Comparison of ENCODE assay signal across 8 cellular contexts in genomic region chr2:25301453-25302352, GRCh38. TPM values are rescaled to one million over a fixed set of nuclear protein-coding genes. Genes with fewer than 3 reads are reported as not detected.
DNase-seq lines count a peak whose midpoint lies in the region; ATAC-seq and TF ChIP-seq lines count a peak whose summit lies in the region.

No MANE protein-coding gene starts in this region.

- POLR2A ChIA-PET in HEK293 (lab: Yijun Ruan, JAX), result no interaction called here
- POLR2A ChIA-PET in HEK293T (lab: Yijun Ruan, JAX), result no interaction called here
- POLR2A ChIA-PET in Caco-2 (lab: Charles Lee), result no interaction called here

- H3K4me3 ChIP-seq in GM12865 (ENCODE audit: low read depth, low read length) (no peak overlapping the region), HEK293 (ENCODE audit: low read depth, low read length) (no peak overlapping the region), MM.1S (ENCODE audit: low read length) (0 out of 2 replicates have a peak overlapping the region, but pooled peaks have one; percentile 5), gastroesophageal sphincter (no peak overlapping the region), Caco-2 (ENCODE audit: low read depth, low read length) (no peak overlapping the region)

- no peak for TF ChIP-seq POLR2A in gastroesophageal sphincter (IDR thresholded peaks at IDR 0.05)

- DNase-seq in GM12865 (ENCODE audit: low read depth) (peak; percentile 97), MM.1S (peak; percentile 91), HEK293T (ENCODE audit: extremely low spot score) (no peak), Caco-2 (no peak)
- peak; percentile 96 for DNase-seq in activated CD8-positive, alpha-beta memory T cell treated with anti-CD3 and anti-CD28 coated beads, Interleukin-2, amount 10 ng/mL, durations not matched to agents 7 days and 5 days
- peak; percentile 55 to 89 for DNase-seq in stimulated activated effector memory CD8-positive, alpha-beta T cell treated with anti-CD3 and anti-CD28 coated beads, Interleukin-12 subunit alpha, Interleukin-12 subunit beta, amount 100 ng/mL, for 72 hours (ENCODE audit: low spot score in 2 of 2)

- TF ChIP-seq CTCF in GM12865 (IDR thresholded peaks at IDR 0.05; ENCODE audit: insufficient read depth, low read depth, low read length, missing control alignments) (no peak), HEK293 (tag by site-specific recombination; IDR thresholded peaks at IDR 0.05) (no peak), MM.1S (IDR thresholded peaks at IDR 0.05; ENCODE audit: low read length) (no peak), gastroesophageal sphincter (IDR thresholded peaks at IDR 0.05) (no peak), Caco-2 (IDR thresholded peaks at IDR 0.05; ENCODE audit: insufficient read depth in 1 of 2, low read depth in 1 of 2, low read length in 1 of 2, severe bottlenecking in 1 of 2, unreplicated experiment in 1 of 2) (no peak)

- peaks cover 15% of the 10 kb centered on the region for H3F3A ChIP-seq in MM.1S (ENCODE audit: insufficient read depth, low read length)

- peak overlapping the region; percentile 10 for H3K4me3 Mint-ChIP-seq in activated CD8-positive, alpha-beta memory T cell treated with anti-CD3 and anti-CD28 coated beads, Interleukin-2, amount 10 ng/mL, durations not matched to agents 7 days and 5 days
- H3K4me3 Mint-ChIP-seq in stimulated activated effector memory CD8-positive, alpha-beta T cell treated with anti-CD3 and anti-CD28 coated beads, Interleukin-12 subunit alpha, Interleukin-12 subunit beta, amount 100 ng/mL, for 72 hours, result peak overlapping the region; percentile 58
- H3K4me3 Mint-ChIP-seq in Caco-2 (ENCODE audit: unreplicated experiment), result no peak overlapping the region

- H3K27ac Mint-ChIP-seq in activated CD8-positive, alpha-beta memory T cell treated with anti-CD3 and anti-CD28 coated beads, Interleukin-2, amount 10 ng/mL, durations not matched to agents 7 days and 5 days, result peak overlapping the region; percentile 70
- H3K27ac Mint-ChIP-seq in stimulated activated effector memory CD8-positive, alpha-beta T cell treated with anti-CD3 and anti-CD28 coated beads, Interleukin-12 subunit alpha, Interleukin-12 subunit beta, amount 100 ng/mL, for 72 hours, result peak overlapping the region; percentile 29
- H3K27ac Mint-ChIP-seq in Caco-2 (ENCODE audit: unreplicated experiment), result no peak overlapping the region

- H3K27ac ChIP-seq in HEK293 (ENCODE audit: extremely low read depth, low read depth, low read length) (no peak overlapping the region), MM.1S (ENCODE audit: low read length) (peak overlapping the region; percentile 65; the same call in 1 of the 2 replicates), gastroesophageal sphincter (peak overlapping the region in 1 of 4 donors; percentile 40)

- 63% methylated on average over 1 of the region's 8 CpGs; no CpG with 5 or more reads in 1 of the 2 donors for WGBS in gastroesophageal sphincter (ENCODE audit: low coverage in 1 of 2), 2 donors

- H3K9ac ChIP-seq in MM.1S (ENCODE audit: low read length), result no peak overlapping the region

- no peaks in the 10 kb centered on the region for H3K27me3 Mint-ChIP-seq in activated CD8-positive, alpha-beta memory T cell treated with anti-CD3 and anti-CD28 coated beads, Interleukin-2, amount 10 ng/mL, durations not matched to agents 7 days and 5 days
- no peaks in the 10 kb centered on the region for H3K27me3 Mint-ChIP-seq in Caco-2 (ENCODE audit: insufficient read depth, unreplicated experiment)

- peak; percentile 95 for ATAC-seq in activated CD8-positive, alpha-beta memory T cell treated with anti-CD3 and anti-CD28 coated beads, Interleukin-2, amount 10 ng/mL, durations not matched to agents 7 days and 5 days
- peak; percentile 20 for ATAC-seq in gastroesophageal sphincter
- ATAC-seq in stimulated activated effector memory CD8-positive, alpha-beta T cell treated with anti-CD3 and anti-CD28 coated beads, Interleukin-12 subunit alpha, Interleukin-12 subunit beta, amount 100 ng/mL, for 72 hours, result peak; percentile 97

- H3K9me2 ChIP-seq in MM.1S (replicated peaks; ENCODE audit: insufficient read depth, low read length), result no peaks in the 10 kb centered on the region

- H3K9me3 Mint-ChIP-seq in activated CD8-positive, alpha-beta memory T cell treated with anti-CD3 and anti-CD28 coated beads, Interleukin-2, amount 10 ng/mL, durations not matched to agents 7 days and 5 days (ENCODE audit: low read depth), result no peaks in the 10 kb centered on the region
- no peaks in the 10 kb centered on the region for H3K9me3 Mint-ChIP-seq in stimulated activated effector memory CD8-positive, alpha-beta T cell treated with anti-CD3 and anti-CD28 coated beads, Interleukin-12 subunit alpha, Interleukin-12 subunit beta, amount 100 ng/mL, for 72 hours
- no peaks in the 10 kb centered on the region for H3K9me3 Mint-ChIP-seq in Caco-2 (ENCODE audit: unreplicated experiment)

- no peak for TF ChIP-seq EP300 in gastroesophageal sphincter (IDR thresholded peaks at IDR 0.05)

- H3K4me1 ChIP-seq in HEK293 (ENCODE audit: control insufficient read depth, insufficient read depth, low read length), result no peaks in the 10 kb centered on the region
- peaks cover 21% of the 10 kb centered on the region for H3K4me1 ChIP-seq in MM.1S (ENCODE audit: low read length)
- H3K4me1 ChIP-seq in gastroesophageal sphincter, result peaks cover 4 to 89% (median 27%) of the 10 kb centered on the region in 3 donors
- H3K4me1 ChIP-seq in Caco-2, result no peaks in the 10 kb centered on the region

- no peaks in the 10 kb centered on the region for H3K79me2 ChIP-seq in MM.1S (ENCODE audit: low read length)

- no peak overlapping the region for H2AFZ ChIP-seq in MM.1S (ENCODE audit: low read length)

- H4K20me1 ChIP-seq in MM.1S (ENCODE audit: insufficient read depth, low read length), result no peaks in the 10 kb centered on the region

- peak overlapping the region; percentile 76 for H3K4me2 ChIP-seq in MM.1S (ENCODE audit: low read depth, low read length)

- CTCF ChIA-PET in HEK293 (lab: Yijun Ruan, JAX) (interaction anchor here (0.6 to 1.0 kb wide), 2 partner anchors 60 to 367 kb away, joined by 3 read pairs; no protein-coding TSS in a partner anchor), HEK293T (lab: Yijun Ruan, JAX) (no interaction called here), Caco-2 (lab: Charles Lee) (no interaction called here)
- CTCF ChIA-PET in activated CD8-positive, alpha-beta memory T cell treated with anti-CD3 and anti-CD28 coated beads, Interleukin-2, amount 10 ng/mL, durations not matched to agents 7 days and 5 days (lab: Charles Lee), result interaction anchor here (0.6 to 4.7 kb wide), 13 partner anchors 13 to 266 kb away, joined by 3 to 29 read pairs (median 4); no protein-coding TSS in a partner anchor

- BruUV-seq in Caco-2 (replicated peaks; lab: Mats Ljungman, UMichigan), result no TSS peak

- H3K27me3 ChIP-seq in MM.1S (replicated peaks; ENCODE audit: insufficient read depth, low read length) (no peaks in the 10 kb centered on the region), gastroesophageal sphincter (no peaks in the 10 kb centered on the region), Caco-2 (replicated peaks; ENCODE audit: control insufficient read depth, insufficient read depth, low read length) (no peaks in the 10 kb centered on the region)

- H3K9me3 ChIP-seq in HEK293 (ENCODE audit: control insufficient read depth, insufficient read depth, low read depth, low read length) (no peaks in the 10 kb centered on the region), MM.1S (replicated peaks; ENCODE audit: insufficient read depth, low read length) (no peaks in the 10 kb centered on the region), gastroesophageal sphincter (no peaks in the 10 kb centered on the region), Caco-2 (no peaks in the 10 kb centered on the region)

- intact Hi-C loops in Caco-2 (cut with micrococcal nuclease; ENCODE audit: unreplicated experiment), result no loop called here

- H3K36me3 ChIP-seq in HEK293 (ENCODE audit: control insufficient read depth in 2 of 2, insufficient read depth in 1 of 2, low read length in 2 of 2) (peaks cover 0 to 41% of the 10 kb centered on the region in 2 experiments; a peak in 2 of 3 replicates), MM.1S (replicated peaks; ENCODE audit: insufficient read depth, low read length) (no peaks in the 10 kb centered on the region), gastroesophageal sphincter (peaks cover 0 to 52% of the 10 kb centered on the region in 2 donors), Caco-2 (ENCODE audit: control insufficient read depth, insufficient read depth, low read length) (no peaks in the 10 kb centered on the region)

- peaks cover 63% of the 10 kb centered on the region for H3K4me1 Mint-ChIP-seq in activated CD8-positive, alpha-beta memory T cell treated with anti-CD3 and anti-CD28 coated beads, Interleukin-2, amount 10 ng/mL, durations not matched to agents 7 days and 5 days
- peaks cover 59% of the 10 kb centered on the region for H3K4me1 Mint-ChIP-seq in stimulated activated effector memory CD8-positive, alpha-beta T cell treated with anti-CD3 and anti-CD28 coated beads, Interleukin-12 subunit alpha, Interleukin-12 subunit beta, amount 100 ng/mL, for 72 hours
- no peaks in the 10 kb centered on the region for H3K4me1 Mint-ChIP-seq in Caco-2 (ENCODE audit: low read depth, unreplicated experiment)

- H3K36me3 Mint-ChIP-seq in activated CD8-positive, alpha-beta memory T cell treated with anti-CD3 and anti-CD28 coated beads, Interleukin-2, amount 10 ng/mL, durations not matched to agents 7 days and 5 days, result peaks cover 34% of the 10 kb centered on the region
- H3K36me3 Mint-ChIP-seq in stimulated activated effector memory CD8-positive, alpha-beta T cell treated with anti-CD3 and anti-CD28 coated beads, Interleukin-12 subunit alpha, Interleukin-12 subunit beta, amount 100 ng/mL, for 72 hours, result peaks cover 97% of the 10 kb centered on the region
- peaks cover 8% of the 10 kb centered on the region for H3K36me3 Mint-ChIP-seq in Caco-2 (ENCODE audit: insufficient read depth, unreplicated experiment)

TF ChIP-seq in HEK293, 187 proteins besides CTCF, POLR2A, EP300 and RAD21 (continues in another document):
- no peak for TF ChIP-seq KLF10 (tag by site-specific recombination; IDR thresholded peaks at IDR 0.05)
- TF ChIP-seq ZNF548 (tag by site-specific recombination; IDR thresholded peaks at IDR 0.05), result no peak
- no peak for TF ChIP-seq ZNF174 (tag by site-specific recombination; IDR thresholded peaks at IDR 0.05)
- no peak for TF ChIP-seq GLIS1 (tag by site-specific recombination; IDR thresholded peaks at IDR 0.05)
- TF ChIP-seq ZBTB7A (tag by site-specific recombination; IDR thresholded peaks at IDR 0.05; ENCODE audit: low read depth), result no peak

TF ChIP-seq in HEK293T, 16 proteins besides CTCF, POLR2A, EP300 and RAD21:
- TF ChIP-seq LEF1 (IDR thresholded peaks at IDR 0.05; ENCODE audit: borderline replicate concordance) (no peak), FOXA1 (IDR thresholded peaks at IDR 0.05) (no peak), BHLHE40 (IDR thresholded peaks at IDR 0.05; ENCODE audit: borderline replicate concordance) (no peak), FOXK2 (IDR thresholded peaks at IDR 0.05) (no peak)

RNA-seq across cellular contexts. Expression of gene DNMT3A, which starts 40.0 kb away (rescaled TPM):
- total RNA-seq in activated CD8-positive, alpha-beta memory T cell treated with anti-CD3 and anti-CD28 coated beads, Interleukin-2, amount 10 ng/mL, durations not matched to agents 7 days and 5 days, result 10 to 100 TPM; 59.9 to 70.1 TPM
- 10 to 100 TPM; 14.7 to 40.2 (median 18.3) TPM for total RNA-seq in gastroesophageal sphincter
- total RNA-seq in Caco-2 (2022), result 62.1 and 72.2 TPM in 2 replicates

Comparison
In these comparisons a context has a peak if more than half of its experiments do, and no peak if none do; other contexts are left out.
1. DNase-seq: peak in GM12865 (single experiment), MM.1S (single experiment), activated CD8-positive, alpha-beta memory T cell treated with anti-CD3 and anti-CD28 coated beads, Interleukin-2, amount 10 ng/mL, durations not matched to agents 7 days and 5 days (single experiment) and stimulated activated effector memory CD8-positive, alpha-beta T cell treated with anti-CD3 and anti-CD28 coated beads, Interleukin-12 subunit alpha, Interleukin-12 subunit beta, amount 100 ng/mL, for 72 hours (2 of 2); none in HEK293T (single experiment) and Caco-2 (0 of 2).
2. ATAC-seq: peak in every context shown above with its lines; median percentile 97 in stimulated activated effector memory CD8-positive, alpha-beta T cell treated with anti-CD3 and anti-CD28 coated beads, Interleukin-12 subunit alpha, Interleukin-12 subunit beta, amount 100 ng/mL, for 72 hours; 95 in activated CD8-positive, alpha-beta memory T cell treated with anti-CD3 and anti-CD28 coated beads, Interleukin-2, amount 10 ng/mL, durations not matched to agents 7 days and 5 days; 20 in gastroesophageal sphincter.
3. CTCF ChIA-PET loops: an anchor here in HEK293 (0.6 to 1.0 kb wide) and activated CD8-positive, alpha-beta memory T cell treated with anti-CD3 and anti-CD28 coated beads, Interleukin-2, amount 10 ng/mL, durations not matched to agents 7 days and 5 days (0.6 to 4.7 kb wide); none called in HEK293T and Caco-2.